ENCODE assay signal across 8 cellular contexts in genomic region chr2:207503234-207503633, GRCh38. TPM values are rescaled to one million over a fixed set of nuclear protein-coding genes. Genes with fewer than 3 reads are reported as not detected.
DNase-seq lines count a peak whose midpoint lies in the region; ATAC-seq and TF ChIP-seq lines count a peak whose summit lies in the region.

No MANE protein-coding gene starts in this region.

- no peaks in the 10 kb centered on the region for H3K9me2 ChIP-seq in GM23338 (ENCODE audit: insufficient read depth)

- no peak for ATAC-seq in GM23338

- no peaks in the 10 kb centered on the region for H4K20me1 ChIP-seq in GM23338 (replicated peaks; ENCODE audit: insufficient read depth)

- H3K79me2 ChIP-seq in GM23338 (replicated peaks; ENCODE audit: insufficient read depth): no peaks in the 10 kb centered on the region

- H3K9me3 ChIP-seq in vagina: no peaks in the 10 kb centered on the region

- intact Hi-C loops in vagina (cut with DNase I): no loop called here

- H3F3A ChIP-seq in GM23338 (replicated peaks; ENCODE audit: low read depth): 0 out of 2 replicates have a peak, but pooled peaks cover 5% of the 10 kb centered on the region

- TF ChIP-seq POLR2A in vagina (IDR thresholded peaks at IDR 0.05): no peak

- no peak overlapping the region for H3K27ac Mint-ChIP-seq in GM23338

- H3K4me1 ChIP-seq in GM23338 (ENCODE audit: insufficient read depth) (peaks cover 35% of the 10 kb centered on the region), vagina (peaks cover 18% of the 10 kb centered on the region)

- no peaks in the 10 kb centered on the region for H3K36me3 ChIP-seq in GM23338 (ENCODE audit: insufficient read depth)
- H3K36me3 ChIP-seq in vagina: no peaks in the 10 kb centered on the region

- H3K4me1 Mint-ChIP-seq in GM23338: peaks cover 47% of the 10 kb centered on the region

- H3K4me3 Mint-ChIP-seq in GM23338: peak overlapping the region; percentile 3; the same call in 1 of the 3 replicates

- H3K4me2 ChIP-seq in GM23338: no peak overlapping the region

- H3K36me3 Mint-ChIP-seq in GM23338 (ENCODE audit: low read depth): no peaks in the 10 kb centered on the region

- no peak overlapping the region for H3K27ac ChIP-seq in GM23338 (ENCODE audit: low read depth)
- no peak overlapping the region for H3K27ac ChIP-seq in vagina

- DNase-seq in GM13977 (ENCODE audit: low spot score) (peak; percentile 49), GM23338 (ENCODE audit: low spot score) (no peak), NOMO-1 treated with dmso at 0.1 percent for 144 hours (lab: John Stamatoyannopoulos, UW; ENCODE audit: unreplicated experiment) (peak; percentile 51), medulla oblongata (ENCODE audit: extremely low spot score) (peak; percentile 64), NCI-H510A treated with DMSO at 0.1 percent for 48 hours (lab: John Stamatoyannopoulos, UW) (no peak), NCI-H1092 treated with DMSO at 0.1 percent for 48 hours (lab: John Stamatoyannopoulos, UW) (no peak), NK-92 (lab: John Stamatoyannopoulos, UW; ENCODE audit: unreplicated experiment) (no peak), vagina (ENCODE audit: extremely low spot score in 2 of 2) (no peak)

- H3K27me3 Mint-ChIP-seq in GM23338 (ENCODE audit: insufficient read depth, low read depth, poor library complexity): peaks cover 7% of the 10 kb centered on the region

- in situ Hi-C loops in GM13977 (cut with MboI; ENCODE audit: low pct_unique_long_range_greater_than_20kb, low sequenced_read_pairs, unreplicated experiment): no loop called here

- no peak for TF ChIP-seq CTCF in GM13977 (IDR thresholded peaks at IDR 0.05; ENCODE audit: extremely low read depth, insufficient read depth, missing control alignments)
- no peak for TF ChIP-seq CTCF in GM23338 (conservative IDR thresholded peaks at IDR 0.05; ENCODE audit: low read depth in 2 of 2)
- TF ChIP-seq CTCF in vagina (IDR thresholded peaks at IDR 0.05): no peak

- no peaks in the 10 kb centered on the region for H3K9me3 Mint-ChIP-seq in GM23338

- no peak overlapping the region for H2AFZ ChIP-seq in GM23338

- H3K27me3 ChIP-seq in GM23338 (ENCODE audit: insufficient read depth) (no peaks in the 10 kb centered on the region), vagina (no peaks in the 10 kb centered on the region)

- H3K4me3 ChIP-seq in GM23338 (no peak overlapping the region), vagina (no peak overlapping the region)

TF ChIP-seq in GM23338, 12 proteins besides CTCF, POLR2A, EP300 and RAD21 (continues in another document):
- no peak for TF ChIP-seq REST (IDR thresholded peaks at IDR 0.05; ENCODE audit: unreplicated experiment)
- TF ChIP-seq EZH2phosphoT487 (IDR thresholded peaks at IDR 0.05; ENCODE audit: unreplicated experiment): no peak
- TF ChIP-seq ETS1 (IDR thresholded peaks at IDR 0.05): no peak
- TF ChIP-seq ZNF331 (CRISPR knock-in tag; IDR thresholded peaks at IDR 0.05; ENCODE audit: low read depth): no peak
- TF ChIP-seq EZH2 (IDR thresholded peaks at IDR 0.05; ENCODE audit: low read depth, unreplicated experiment): no peak
- TF ChIP-seq NANOG (IDR thresholded peaks at IDR 0.05; ENCODE audit: borderline replicate concordance): no peak
- no peak for TF ChIP-seq STAT1 (IDR thresholded peaks at IDR 0.05; ENCODE audit: unreplicated experiment)
- no peak for TF ChIP-seq CREB1 (CRISPR knock-in tag; IDR thresholded peaks at IDR 0.05; ENCODE audit: low read depth)
- no peak for TF ChIP-seq POLR2AphosphoS5 (IDR thresholded peaks at IDR 0.05; ENCODE audit: low read depth)
- TF ChIP-seq ZNF114 (CRISPR knock-in tag; IDR thresholded peaks at IDR 0.05): no peak

RNA-seq across cellular contexts. Expression of gene CREB1, which starts 26.5 kb away (rescaled TPM):
- 94.4 and 104 TPM in 2 replicates for total RNA-seq in GM23338 (2014; rRNA removed; shearing (Covaris generic))
- polyA plus RNA-seq in GM23338 (2016; fragmentation: Nextera tagmentation; extraction: Ambion mirVana): 27.2 and 40.3 TPM in 2 replicates
- 27.3 TPM for total RNA-seq in vagina

Comparison
In these comparisons a context has a peak if more than half of its experiments do, and no peak if none do; other contexts are left out.
1. DNase-seq: peak in GM13977 (single experiment), NOMO-1 treated with dmso at 0.1 percent for 144 hours (single experiment) and medulla oblongata (single experiment); none in GM23338 (single experiment), NCI-H510A treated with DMSO at 0.1 percent for 48 hours (single experiment), NCI-H1092 treated with DMSO at 0.1 percent for 48 hours (single experiment), NK-92 (single experiment) and vagina (0 of 2).